In genomic region chr18:63113899-63114565, GRCh38 we compare ENCODE assay signal across 21 cellular contexts.
DNase-seq lines count a peak whose midpoint lies in the region; ATAC-seq and TF ChIP-seq lines count a peak whose summit lies in the region.
"Had no signal": no experiment of that assay in that cellular context is flagged by ENCODE, and none has a peak within 500 bp of the region (broad histone marks: within the 10 kb centered on the region; RNA-seq: fewer than 3 reads in every experiment).

No MANE protein-coding gene starts in this region.

- H3K9ac ChIP-seq in BLaER1 = no peak overlapping the region
- H3K9ac ChIP-seq: GM23248 had no signal

- H3K4me1 ChIP-seq in BLaER1 = peaks cover 88% of the 10 kb centered on the region
- H3K4me1 ChIP-seq in CD8-positive, alpha-beta T cell (ENCODE audit: insufficient read depth, low read length) = peaks cover 10% of the 10 kb centered on the region

- no peak overlapping the region for H3K4me3 ChIP-seq in BLaER1
- H3K4me3 ChIP-seq in CD8-positive, alpha-beta T cell (ENCODE audit: low read depth, low read length) = no peak overlapping the region
- H3K4me3 ChIP-seq: GM23248, HAP-1 had no signal

- peaks cover 17% of the 10 kb centered on the region for H3K4me1 Mint-ChIP-seq in CD8-positive, alpha-beta T cell (ENCODE audit: low read depth)
- peaks cover 8% of the 10 kb centered on the region for H3K4me1 Mint-ChIP-seq in activated T-helper 17 cell treated with anti-CD3 and anti-CD28 coated beads, Interleukin-2, amount 50 U/mL, for 72 hours

- CTCF ChIA-PET in CD8-positive, alpha-beta T cell (lab: Charles Lee) = interaction anchor here (0.6 to 0.7 kb wide), 2 partner anchors 14 to 97 kb away, joined by 3 to 6 read pairs; no protein-coding TSS in a partner anchor

- ATAC-seq in CD8-positive, alpha-beta T cell = peak; percentile 11
- peak; percentile 39 for ATAC-seq in activated T-helper 17 cell treated with anti-CD3 and anti-CD28 coated beads, Interleukin-2, amount 50 U/mL, for 72 hours (replicated peaks)
- ATAC-seq: Right ventricle myocardium inferior had no signal

- no peak overlapping the region for H3K27ac Mint-ChIP-seq in CD8-positive, alpha-beta T cell
- H3K27ac Mint-ChIP-seq in activated T-helper 17 cell treated with anti-CD3 and anti-CD28 coated beads, Interleukin-2, amount 50 U/mL, for 72 hours = no peak overlapping the region
- H3K27ac Mint-ChIP-seq: T-helper 2 cell treated with Interferon-gamma antibody and Interleukin-4, amounts not matched to agents 5 μg/mL and 100 μg/mL, for 36 hours had no signal

- peaks cover 3% of the 10 kb centered on the region for H3K27me3 Mint-ChIP-seq in CD8-positive, alpha-beta T cell (ENCODE audit: low read depth)
- H3K27me3 Mint-ChIP-seq in activated T-helper 17 cell treated with anti-CD3 and anti-CD28 coated beads, Interleukin-2, amount 50 U/mL, for 72 hours = peaks cover 4% of the 10 kb centered on the region

- peaks cover 7% of the 10 kb centered on the region; the same call in 1 of the 2 replicates for H3K36me3 ChIP-seq in BLaER1
- H3K36me3 ChIP-seq in CD8-positive, alpha-beta T cell (ENCODE audit: insufficient read depth, low read length) = no peaks in the 10 kb centered on the region
- H3K36me3 ChIP-seq in KOPT-K1 (ENCODE audit: insufficient read depth, low read length) = no peaks in the 10 kb centered on the region
- H3K36me3 ChIP-seq: HAP-1 had no signal

- H3K27me3 ChIP-seq in BLaER1 = no peaks in the 10 kb centered on the region
- H3K27me3 ChIP-seq in CD8-positive, alpha-beta T cell (ENCODE audit: insufficient read depth, low read length) = no peaks in the 10 kb centered on the region

- H4K20me1 ChIP-seq in BLaER1 = no peaks in the 10 kb centered on the region

- H3K9me3 Mint-ChIP-seq in CD8-positive, alpha-beta T cell = peaks cover 11% of the 10 kb centered on the region
- H3K9me3 Mint-ChIP-seq in activated T-helper 17 cell treated with anti-CD3 and anti-CD28 coated beads, Interleukin-2, amount 50 U/mL, for 72 hours = no peaks in the 10 kb centered on the region

- POLR2A ChIA-PET in CD8-positive, alpha-beta T cell (lab: Charles Lee) = no interaction called here

- peak overlapping the region; percentile 11 for H3K4me3 Mint-ChIP-seq in CD8-positive, alpha-beta T cell
- no peak overlapping the region for H3K4me3 Mint-ChIP-seq in activated T-helper 17 cell treated with anti-CD3 and anti-CD28 coated beads, Interleukin-2, amount 50 U/mL, for 72 hours
- H3K4me3 Mint-ChIP-seq: CD4-positive, alpha-beta memory T cell; T-helper 2 cell treated with Interferon-gamma antibody and Interleukin-4, amounts not matched to agents 5 μg/mL and 100 μg/mL, for 36 hours had no signal

- peaks cover 39% of the 10 kb centered on the region for H3K9me3 ChIP-seq in BLaER1
- H3K9me3 ChIP-seq in CD8-positive, alpha-beta T cell (ENCODE audit: low read length) = no peaks in the 10 kb centered on the region
- no peaks in the 10 kb centered on the region for H3K9me3 ChIP-seq in KOPT-K1 (ENCODE audit: insufficient read depth, low read length, poor library complexity, severe bottlenecking)
- H3K9me3 ChIP-seq: HAP-1 had no signal

- TF ChIP-seq CTCF in CD8-positive, alpha-beta T cell (IDR thresholded peaks at IDR 0.05) = no peak
- no peak for TF ChIP-seq CTCF in GM20000 (IDR thresholded peaks at IDR 0.05; ENCODE audit: extremely low read depth, missing control alignments)

- no peak for DNase-seq in CD8-positive, alpha-beta T cell
- DNase-seq in GM20000 (ENCODE audit: low spot score) (no peak), NK-92 (lab: John Stamatoyannopoulos, UW; ENCODE audit: unreplicated experiment) (no peak), UCSD-AML1 (lab: John Stamatoyannopoulos, UW; ENCODE audit: unreplicated experiment) (no peak)
- DNase-seq: AML-193, DMS79 treated with DMSO at 0.1 percent for 48 hours, GM23248, IMR-90, MV-4-11, NCI-H1417, NCI-H187, NCI-H2107, NCI-H2227 treated with DMSO at 0.1 percent for 48 hours, NCI-H510A treated with DMSO at 0.1 percent for 48 hours had no signal

- H3K27ac ChIP-seq in BLaER1 = peak overlapping the region; percentile 64
- no peak overlapping the region for H3K27ac ChIP-seq in CD8-positive, alpha-beta T cell (ENCODE audit: low read depth, low read length)
- H3K27ac ChIP-seq in KOPT-K1 (ENCODE audit: low read depth, low read length, poor library complexity, severe bottlenecking) = peak overlapping the region; percentile 45
- H3K27ac ChIP-seq: GM23248 had no signal

- intact Hi-C loops in CD8-positive, alpha-beta T cell (cut with DNase I, micrococcal nuclease) = no loop called here

- H3K4me2 ChIP-seq in BLaER1 = peak overlapping the region; percentile 50

- no peaks in the 10 kb centered on the region for H3K36me3 Mint-ChIP-seq in CD8-positive, alpha-beta T cell
- H3K36me3 Mint-ChIP-seq in activated T-helper 17 cell treated with anti-CD3 and anti-CD28 coated beads, Interleukin-2, amount 50 U/mL, for 72 hours (ENCODE audit: low read depth) = no peaks in the 10 kb centered on the region
- H3K36me3 Mint-ChIP-seq: CD4-positive, alpha-beta memory T cell had no signal
